In genomic region chr2:30366199-30366691, GRCh38 we compare ENCODE assay signal across 10 cellular contexts.
A peak's percentile ranks its signal among the peaks of the same experiment; 100 is the strongest.
DNase-seq lines count a peak whose midpoint lies in the region; ATAC-seq and TF ChIP-seq lines count a peak whose summit lies in the region.
"Had no signal": no experiment of that assay in that cellular context is flagged by ENCODE, and none has a peak within 500 bp of the region (broad histone marks: within the 10 kb centered on the region; RNA-seq: fewer than 3 reads in every experiment).

No MANE protein-coding gene starts in this region.

- no peak for TF ChIP-seq CTCF in left ventricle myocardium inferior (IDR thresholded peaks at IDR 0.05; ENCODE audit: borderline replicate concordance)
- no peak for TF ChIP-seq CTCF in right atrium auricular region (IDR thresholded peaks at IDR 0.05)
- TF ChIP-seq CTCF in left lung (IDR thresholded peaks at IDR 0.05) = no peak

- H3K9me3 ChIP-seq in left ventricle myocardium inferior (replicated peaks) = no peaks in the 10 kb centered on the region
- H3K9me3 ChIP-seq in right atrium auricular region = no peaks in the 10 kb centered on the region
- no peaks in the 10 kb centered on the region for H3K9me3 ChIP-seq in left lung

- H3K27me3 ChIP-seq in left ventricle myocardium inferior (ENCODE audit: low read depth) (no peaks in the 10 kb centered on the region), right atrium auricular region (no peaks in the 10 kb centered on the region), left lung (no peaks in the 10 kb centered on the region)

- ATAC-seq in left lung (no peak), HG02970 (IDR thresholded peaks at IDR 0.05; ENCODE audit: low FRiP score, unreplicated experiment) (no peak)
- ATAC-seq: esophagus mucosa had no signal

- intact Hi-C loops in left ventricle myocardium inferior (cut with micrococcal nuclease) (no loop called here), left lung (cut with DNase I) (no loop called here)

- DNase-seq in left ventricle myocardium inferior (no peak), right atrium auricular region (ENCODE audit: low spot score) (no peak), left lung (no peak), ureter (ENCODE audit: low spot score) (peak; percentile 38), NCI-H510A (lab: John Stamatoyannopoulos, UW) (no peak), NCI-H1417 (lab: John Stamatoyannopoulos, UW) (no peak)
- peak; percentile 31 for DNase-seq in activated T-cell treated with anti-CD3 and anti-CD28 coated beads, Interleukin-2, amount 50 U/mL, for 1 hour
- DNase-seq: NCI-H2081 had no signal

- no peak overlapping the region for H3K4me3 ChIP-seq in left ventricle myocardium inferior
- no peak overlapping the region for H3K4me3 ChIP-seq in right atrium auricular region
- H3K4me3 ChIP-seq in left lung = no peak overlapping the region

- H3K4me1 ChIP-seq in left ventricle myocardium inferior = peaks cover 43% of the 10 kb centered on the region
- H3K4me1 ChIP-seq in right atrium auricular region = peaks cover 0 to 20% of the 10 kb centered on the region in 2 donors
- H3K4me1 ChIP-seq in left lung = peaks cover 10 to 15% of the 10 kb centered on the region in 2 donors

- H3K27ac ChIP-seq in left ventricle myocardium inferior (replicated peaks) (peak overlapping the region; percentile 75), right atrium auricular region (no peak overlapping the region), left lung (peak overlapping the region; percentile 34 to 72)

- no peaks in the 10 kb centered on the region for H3K36me3 ChIP-seq in left ventricle myocardium inferior
- no peaks in the 10 kb centered on the region for H3K36me3 ChIP-seq in right atrium auricular region
- H3K36me3 ChIP-seq in left lung = no peaks in the 10 kb centered on the region

Comparison
In these comparisons a context has a peak if more than half of its experiments do, and no peak if none do; other contexts are left out.
1. H3K27ac ChIP-seq: peak in left ventricle myocardium inferior (single experiment) and left lung (2 of 2); none in right atrium auricular region (0 of 2).
2. DNase-seq: peak in activated T-cell treated with anti-CD3 and anti-CD28 coated beads, Interleukin-2, amount 50 U/mL, for 1 hour (single experiment) and ureter (single experiment); none in left ventricle myocardium inferior (single experiment), right atrium auricular region (single experiment), left lung (0 of 2), NCI-H510A (single experiment) and NCI-H1417 (0 of 3).